ENCODE assay signal across 1 cellular context in genomic region chr18:23099621-23100020, GRCh38.
TF ChIP-seq lines count a peak whose summit lies in the region.

No MANE protein-coding gene starts in this region.

TF ChIP-seq in endothelial cell of umbilical vein, 7 proteins besides CTCF, POLR2A, EP300 and RAD21:
- TF ChIP-seq GATA2 (IDR thresholded peaks at IDR 0.05; ENCODE audit: insufficient read depth, insufficient read length, low read depth, low read length), result no peak
- no peak for TF ChIP-seq FOS (IDR thresholded peaks at IDR 0.05; ENCODE audit: borderline replicate concordance, insufficient read depth, low read length)
- no peak for TF ChIP-seq EZH2 (IDR thresholded peaks at IDR 0.05; ENCODE audit: borderline replicate concordance, low read depth, low read length, severe bottlenecking)
- TF ChIP-seq POLR2AphosphoS5 (IDR thresholded peaks at IDR 0.05; ENCODE audit: insufficient read depth, low read depth, low read length), result no peak
- no peak for TF ChIP-seq JUN (IDR thresholded peaks at IDR 0.05; ENCODE audit: borderline replicate concordance, insufficient read depth, insufficient read length, low read depth)
- TF ChIP-seq MAX (IDR thresholded peaks at IDR 0.05; ENCODE audit: insufficient read depth, insufficient read length), result no peak
- TF ChIP-seq MYC (IDR thresholded peaks at IDR 0.05; ENCODE audit: low read depth, low read length), result no peak
